8 cellular contexts compared by ENCODE assay signal in genomic region chr12:26195250-26195640, GRCh38. TPM values are rescaled to one million over a fixed set of nuclear protein-coding genes. Genes with fewer than 3 reads are reported as not detected.
A peak's percentile ranks its signal among the peaks of the same experiment; 100 is the strongest.
DNase-seq lines count a peak whose midpoint lies in the region.

A gene with protein sequence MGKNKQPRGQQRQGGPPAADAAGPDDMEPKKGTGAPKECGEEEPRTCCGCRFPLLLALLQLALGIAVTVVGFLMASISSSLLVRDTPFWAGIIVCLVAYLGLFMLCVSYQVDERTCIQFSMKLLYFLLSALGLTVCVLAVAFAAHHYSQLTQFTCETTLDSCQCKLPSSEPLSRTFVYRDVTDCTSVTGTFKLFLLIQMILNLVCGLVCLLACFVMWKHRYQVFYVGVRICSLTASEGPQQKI (plus strand): TSS chr12:26195573. CDS start chr12:26195673, 100 bp downstream.

- H3K4me1 Mint-ChIP-seq in IgD-negative memory B cell, result peaks cover 19 to 31% (median 20%) of the 10 kb centered on the region in 3 donors

- no peaks in the 10 kb centered on the region for H3K27me3 Mint-ChIP-seq in IgD-negative memory B cell

- peak; percentile 19 for DNase-seq in stimulated activated CD4-positive, alpha-beta T cell treated with anti-CD3 and anti-CD28 coated beads, Interleukin-15, amount 100 ng/mL, for 24 hours
- no peak for DNase-seq in stimulated activated CD4-positive, alpha-beta T cell treated with anti-CD3 and anti-CD28 coated beads, Interleukin-4, amount 100 ng/mL, for 24 hours
- DNase-seq in anterior cingulate cortex (lab: John Stamatoyannopoulos, UW) (peak in 55 of 58 donors; percentile 11 to 84 (median 70)), hypothalamus (lab: John Stamatoyannopoulos, UW) (peak in 49 of 51 donors; percentile 27 to 86 (median 74)), posterior vena cava (ENCODE audit: low spot score) (peak; percentile 92), NCI-H1694 (lab: John Stamatoyannopoulos, UW) (no peak), HPDE6-E6E7 (ENCODE audit: extremely low spot score) (no peak)

- no peaks in the 10 kb centered on the region for H3K9me3 Mint-ChIP-seq in IgD-negative memory B cell

- H3K36me3 Mint-ChIP-seq in IgD-negative memory B cell, result peaks cover 8% of the 10 kb centered on the region

- intact Hi-C loops in posterior vena cava (cut with DNase I), result loop anchor here in 1 of 2 donors (10.0 kb wide), 1 partner anchor 70 kb away; the partner anchor contains the start of gene BHLHE41

- H3K27ac Mint-ChIP-seq in IgD-negative memory B cell, result peak within 1 kb of the TSS; percentile 3 to 90 (median 86)

- peak within 1 kb of the TSS; percentile 91 to 99 (median 94) for H3K4me3 Mint-ChIP-seq in IgD-negative memory B cell

RNA-seq across cellular contexts. Expression of the gene that starts here (rescaled TPM):
- 149 TPM for polyA plus RNA-seq in IgD-negative memory B cell
- total RNA-seq in posterior vena cava, result 10 to 100 TPM; 47.4 to 65.4 TPM

Comparison
In these comparisons a context has a peak if more than half of its experiments do, and no peak if none do; other contexts are left out.
1. DNase-seq: peak in stimulated activated CD4-positive, alpha-beta T cell treated with anti-CD3 and anti-CD28 coated beads, Interleukin-15, amount 100 ng/mL, for 24 hours (single experiment), anterior cingulate cortex (55 of 58), hypothalamus (49 of 51) and posterior vena cava (single experiment); none in stimulated activated CD4-positive, alpha-beta T cell treated with anti-CD3 and anti-CD28 coated beads, Interleukin-4, amount 100 ng/mL, for 24 hours (single experiment), NCI-H1694 (single experiment) and HPDE6-E6E7 (single experiment).